Comparison of ENCODE assay signal across 10 cellular contexts in genomic region chr4:148998719-148999118, GRCh38.
DNase-seq lines count a peak whose midpoint lies in the region; ATAC-seq and TF ChIP-seq lines count a peak whose summit lies in the region.
"Had no signal": no experiment of that assay in that cellular context is flagged by ENCODE, and none has a peak within 500 bp of the region (broad histone marks: within the 10 kb centered on the region; RNA-seq: fewer than 3 reads in every experiment).

No MANE protein-coding gene starts in this region.

- DNase-seq in DMS53 treated with DMSO at 0.1 percent for 48 hours (lab: John Stamatoyannopoulos, UW; ENCODE audit: unreplicated experiment), result peak; percentile 1
- peak; percentile 75 for DNase-seq in GM23338 (ENCODE audit: low spot score)
- DNase-seq in RKO (ENCODE audit: low spot score), result peak; percentile 18
- peak; percentile 8 for DNase-seq in iPS-NIHi11 (ENCODE audit: low spot score)
- DNase-seq in Right ventricle myocardium superior, result no peak
- no peak for DNase-seq in heart right ventricle
- DNase-seq in activated T-cell treated with anti-CD3 and anti-CD28 coated beads, Interleukin-2, amount 50 U/mL, for 1 hour, result no peak
- DNase-seq: small intestine had no signal

- peak; percentile 81 for ATAC-seq in GM23338
- no peak for ATAC-seq in Right ventricle myocardium superior (ENCODE audit: poor library complexity)
- no peak for ATAC-seq in heart right ventricle
- no peak for ATAC-seq in GM18505 (IDR thresholded peaks at IDR 0.05; ENCODE audit: unreplicated experiment)

- no peak for TF ChIP-seq POLR2A in GM18505 (IDR thresholded peaks at IDR 0.05; ENCODE audit: borderline replicate concordance, extremely low read depth, insufficient read depth, insufficient read length)

- 63 to 72% methylated on average over 2 of the region's 2 CpGs for WGBS in heart right ventricle, 2 donors

- no peaks in the 10 kb centered on the region for H3K27me3 Mint-ChIP-seq in GM23338 (ENCODE audit: insufficient read depth, low read depth, poor library complexity)
- H3K27me3 Mint-ChIP-seq: activated naive CD8-positive, alpha-beta T cell had no signal

- no peaks in the 10 kb centered on the region for H3K36me3 Mint-ChIP-seq in GM23338 (ENCODE audit: low read depth)
- H3K36me3 Mint-ChIP-seq: activated naive CD8-positive, alpha-beta T cell had no signal

- no peak overlapping the region for H2AFZ ChIP-seq in GM23338

- H3K4me1 ChIP-seq in GM23338 (ENCODE audit: insufficient read depth), result 0 out of 2 replicates have a peak, but pooled peaks cover 3% of the 10 kb centered on the region
- H3K4me1 ChIP-seq in heart right ventricle, result no peaks in the 10 kb centered on the region

- no peaks in the 10 kb centered on the region for H3F3A ChIP-seq in GM23338 (replicated peaks; ENCODE audit: low read depth)

- H3K36me3 ChIP-seq in GM23338 (ENCODE audit: insufficient read depth) (no peaks in the 10 kb centered on the region), heart right ventricle (no peaks in the 10 kb centered on the region)

- H3K27ac Mint-ChIP-seq in GM23338, result no peak overlapping the region
- H3K27ac Mint-ChIP-seq: activated naive CD8-positive, alpha-beta T cell had no signal

- no peaks in the 10 kb centered on the region for H3K27me3 ChIP-seq in GM23338 (ENCODE audit: insufficient read depth)
- H3K27me3 ChIP-seq in heart right ventricle, result no peaks in the 10 kb centered on the region

- H3K4me3 ChIP-seq in GM23338 (no peak overlapping the region), heart right ventricle (no peak overlapping the region)

- no peaks in the 10 kb centered on the region for H3K79me2 ChIP-seq in GM23338 (replicated peaks; ENCODE audit: insufficient read depth)

- TF ChIP-seq CTCF in GM23338 (conservative IDR thresholded peaks at IDR 0.05; ENCODE audit: low read depth in 2 of 2) (peak; percentile 74 to 80), heart right ventricle (IDR thresholded peaks at IDR 0.05) (peak in 3 of 9 donors; percentile 13 to 27 (median 16))

- no peaks in the 10 kb centered on the region for H3K9me2 ChIP-seq in GM23338 (ENCODE audit: insufficient read depth)

- no peak overlapping the region for H3K4me3 Mint-ChIP-seq in GM23338
- H3K4me3 Mint-ChIP-seq: activated naive CD8-positive, alpha-beta T cell had no signal

- no peaks in the 10 kb centered on the region for H3K9me3 Mint-ChIP-seq in GM23338

- H3K4me1 Mint-ChIP-seq in GM23338, result peaks cover 3% of the 10 kb centered on the region; the same call in 1 of the 3 replicates

- no peaks in the 10 kb centered on the region for H4K20me1 ChIP-seq in GM23338 (replicated peaks; ENCODE audit: insufficient read depth)

- no peaks in the 10 kb centered on the region for H3K9me3 ChIP-seq in heart right ventricle

- intact Hi-C loops in Right ventricle myocardium superior (cut with DNase I), result no loop called here
- intact Hi-C loops in heart right ventricle (cut with DNase I), result no loop called here

- H3K27ac ChIP-seq in GM23338 (ENCODE audit: low read depth) (no peak overlapping the region), heart right ventricle (no peak overlapping the region)

- no peak overlapping the region for H3K4me2 ChIP-seq in GM23338

TF ChIP-seq in GM23338, 12 proteins besides CTCF, POLR2A, EP300 and RAD21:
- TF ChIP-seq ZNF331 (CRISPR knock-in tag; IDR thresholded peaks at IDR 0.05; ENCODE audit: low read depth) (no peak), ZNF114 (CRISPR knock-in tag; IDR thresholded peaks at IDR 0.05) (no peak), NANOG (IDR thresholded peaks at IDR 0.05; ENCODE audit: borderline replicate concordance) (no peak), STAT1 (IDR thresholded peaks at IDR 0.05; ENCODE audit: unreplicated experiment) (no peak), ZNF462 (CRISPR knock-in tag; IDR thresholded peaks at IDR 0.05) (no peak), REST (IDR thresholded peaks at IDR 0.05; ENCODE audit: unreplicated experiment) (no peak)
TF ChIP-seq in GM23338: peak in this region for 0.

Comparison
In these comparisons a context has a peak if more than half of its experiments do, and no peak if none do; other contexts are left out.
1. DNase-seq: peak in DMS53 treated with DMSO at 0.1 percent for 48 hours (single experiment), GM23338 (single experiment), RKO (single experiment) and iPS-NIHi11 (single experiment); none in Right ventricle myocardium superior (single experiment), heart right ventricle (0 of 2) and activated T-cell treated with anti-CD3 and anti-CD28 coated beads, Interleukin-2, amount 50 U/mL, for 1 hour (single experiment).